In genomic region chr3:108420926-108421325, GRCh38 we compare ENCODE assay signal across 19 cellular contexts.
DNase-seq lines count a peak whose midpoint lies in the region; ATAC-seq, FAIRE-seq and TF ChIP-seq lines count a peak whose summit lies in the region.
"Had no signal": no experiment of that assay in that cellular context is flagged by ENCODE, and none has a peak within 500 bp of the region (broad histone marks: within the 10 kb centered on the region; RNA-seq: fewer than 3 reads in every experiment).

No MANE protein-coding gene starts in this region.

- H3K4me1 Mint-ChIP-seq in activated CD4-positive, alpha-beta memory T cell treated with anti-CD3 and anti-CD28 coated beads for 36 hours (ENCODE audit: low read depth), result peaks cover 10% of the 10 kb centered on the region
- peaks cover 3% of the 10 kb centered on the region for H3K4me1 Mint-ChIP-seq in activated CD4-positive, alpha-beta memory T cell treated with anti-CD3 and anti-CD28 coated beads, Interleukin-2, amount 10 ng/mL, durations not matched to agents 7 days and 5 days
- H3K4me1 Mint-ChIP-seq: H9, nephron progenitor cell had no signal

- no peak overlapping the region for H2AFZ ChIP-seq in osteoblast (ENCODE audit: low read length)

- H3K9me3 ChIP-seq in osteoblast (ENCODE audit: low read depth, low read length), result no peaks in the 10 kb centered on the region
- H3K9me3 ChIP-seq: A549, left lung had no signal

- peak overlapping the region; percentile 41 for H3K4me2 ChIP-seq in osteoblast (ENCODE audit: insufficient read depth, low read length)
- H3K4me2 ChIP-seq: A549 had no signal

- H3K27me3 ChIP-seq in bronchial epithelial cell (ENCODE audit: control insufficient read depth, insufficient read depth, low read length) (no peaks in the 10 kb centered on the region), osteoblast (ENCODE audit: insufficient read depth, low read length) (no peaks in the 10 kb centered on the region)
- H3K27me3 ChIP-seq: left lung had no signal

- peaks cover 18% of the 10 kb centered on the region for H3K4me1 ChIP-seq in osteoblast (ENCODE audit: insufficient read depth, low read length)
- H3K4me1 ChIP-seq: A549, left lung had no signal

- CTCF ChIA-PET in activated CD4-positive, alpha-beta memory T cell treated with anti-CD3 and anti-CD28 coated beads for 36 hours (lab: Charles Lee), result interaction anchor here (1.0 kb wide), 1 partner anchor 57 kb away, joined by 4 read pairs; no protein-coding TSS in a partner anchor
- CTCF ChIA-PET in activated CD4-positive, alpha-beta memory T cell treated with anti-CD3 and anti-CD28 coated beads, Interleukin-2, amount 10 ng/mL, durations not matched to agents 7 days and 5 days (lab: Charles Lee), result no interaction called here

- intact Hi-C loops in activated CD4-positive, alpha-beta memory T cell treated with anti-CD3 and anti-CD28 coated beads for 36 hours (cut with micrococcal nuclease), result no loop called here

- DNase-seq in activated CD4-positive, alpha-beta memory T cell treated with anti-CD3 and anti-CD28 coated beads for 36 hours, result peak; percentile 27
- DNase-seq in activated CD4-positive, alpha-beta memory T cell treated with anti-CD3 and anti-CD28 coated beads, Interleukin-2, amount 10 ng/mL, durations not matched to agents 7 days and 5 days, result no peak
- peak; percentile 94 for DNase-seq in NCI-H226
- DNase-seq in bronchial epithelial cell (ENCODE audit: low read depth), result peak; percentile 99
- DNase-seq in osteoblast (ENCODE audit: insufficient read length, low spot score, missing footprints), result peak; percentile 88
- no peak for DNase-seq in NCI-H2107 (lab: John Stamatoyannopoulos, UW)
- DNase-seq in Ammon's horn (ENCODE audit: low spot score), result no peak
- DNase-seq: activated CD4-positive, alpha-beta T cell treated with anti-CD3 and anti-CD28 coated beads, Interleukin-2, amount 50 U/mL, for 1 hour; H9; head of caudate nucleus; left lung; NCI-H1417 treated with DMSO at 0.1 percent for 48 hours; NCI-H526; nephron progenitor cell had no signal

- no peak overlapping the region for H3K27ac Mint-ChIP-seq in activated CD4-positive, alpha-beta memory T cell treated with anti-CD3 and anti-CD28 coated beads for 36 hours
- H3K27ac Mint-ChIP-seq in activated CD4-positive, alpha-beta memory T cell treated with anti-CD3 and anti-CD28 coated beads, Interleukin-2, amount 10 ng/mL, durations not matched to agents 7 days and 5 days, result no peak overlapping the region
- H3K27ac Mint-ChIP-seq: H9, nephron progenitor cell, type B pancreatic cell had no signal

- no peak for TF ChIP-seq CTCF in bronchial epithelial cell (IDR thresholded peaks at IDR 0.05; ENCODE audit: insufficient read depth, low read length, severe bottlenecking)
- TF ChIP-seq CTCF in osteoblast (IDR thresholded peaks at IDR 0.05; ENCODE audit: extremely low read depth, low read depth, low read length), result no peak

- FAIRE-seq in bronchial epithelial cell (lab: Jason Lieb, UNC), result peak; percentile 99
- FAIRE-seq: A549, GM12892, GM19239 had no signal

- H4K20me1 ChIP-seq in osteoblast (ENCODE audit: insufficient read depth, low read length), result no peaks in the 10 kb centered on the region

- no peaks in the 10 kb centered on the region for H3K27me3 Mint-ChIP-seq in activated CD4-positive, alpha-beta memory T cell treated with anti-CD3 and anti-CD28 coated beads for 36 hours
- H3K27me3 Mint-ChIP-seq in activated CD4-positive, alpha-beta memory T cell treated with anti-CD3 and anti-CD28 coated beads, Interleukin-2, amount 10 ng/mL, durations not matched to agents 7 days and 5 days, result peaks cover 2% of the 10 kb centered on the region
- H3K27me3 Mint-ChIP-seq: type B pancreatic cell had no signal

- H3K36me3 ChIP-seq in bronchial epithelial cell (ENCODE audit: control insufficient read depth, insufficient read depth, low read length), result no peaks in the 10 kb centered on the region
- H3K36me3 ChIP-seq in osteoblast (ENCODE audit: insufficient read depth, low read length), result no peaks in the 10 kb centered on the region
- H3K36me3 ChIP-seq: left lung had no signal

- H3K9me3 Mint-ChIP-seq in activated CD4-positive, alpha-beta memory T cell treated with anti-CD3 and anti-CD28 coated beads for 36 hours, result no peaks in the 10 kb centered on the region
- no peaks in the 10 kb centered on the region for H3K9me3 Mint-ChIP-seq in activated CD4-positive, alpha-beta memory T cell treated with anti-CD3 and anti-CD28 coated beads, Interleukin-2, amount 10 ng/mL, durations not matched to agents 7 days and 5 days
- H3K9me3 Mint-ChIP-seq: H9, nephron progenitor cell had no signal

- H3K4me3 ChIP-seq in bronchial epithelial cell (ENCODE audit: low read depth, low read length) (no peak overlapping the region), osteoblast (ENCODE audit: insufficient read depth, low read length) (no peak overlapping the region)
- H3K4me3 ChIP-seq: A549, left lung had no signal

- no peak for ATAC-seq in HG02798 (IDR thresholded peaks at IDR 0.05; ENCODE audit: poor library complexity, unreplicated experiment)
- ATAC-seq: left lung had no signal

- no peak overlapping the region for H3K4me3 Mint-ChIP-seq in activated CD4-positive, alpha-beta memory T cell treated with anti-CD3 and anti-CD28 coated beads for 36 hours
- H3K4me3 Mint-ChIP-seq in activated CD4-positive, alpha-beta memory T cell treated with anti-CD3 and anti-CD28 coated beads, Interleukin-2, amount 10 ng/mL, durations not matched to agents 7 days and 5 days, result no peak overlapping the region
- H3K4me3 Mint-ChIP-seq: H9, nephron progenitor cell, type B pancreatic cell had no signal

- POLR2A ChIA-PET in activated CD4-positive, alpha-beta memory T cell treated with anti-CD3 and anti-CD28 coated beads for 36 hours (lab: Charles Lee), result no interaction called here
- POLR2A ChIA-PET in activated CD4-positive, alpha-beta memory T cell treated with anti-CD3 and anti-CD28 coated beads, Interleukin-2, amount 10 ng/mL, durations not matched to agents 7 days and 5 days (lab: Charles Lee), result no interaction called here

- H3K36me3 Mint-ChIP-seq in activated CD4-positive, alpha-beta memory T cell treated with anti-CD3 and anti-CD28 coated beads for 36 hours, result no peaks in the 10 kb centered on the region
- H3K36me3 Mint-ChIP-seq in activated CD4-positive, alpha-beta memory T cell treated with anti-CD3 and anti-CD28 coated beads, Interleukin-2, amount 10 ng/mL, durations not matched to agents 7 days and 5 days (ENCODE audit: low read depth), result no peaks in the 10 kb centered on the region
- H3K36me3 Mint-ChIP-seq: type B pancreatic cell had no signal

- H3K27ac ChIP-seq in osteoblast (ENCODE audit: low read depth, low read length), result peak overlapping the region; percentile 4
- H3K27ac ChIP-seq: A549, left lung had no signal

- no peaks in the 10 kb centered on the region for H3K79me2 ChIP-seq in osteoblast (ENCODE audit: insufficient read depth, low read length)

Comparison
In these comparisons a context has a peak if more than half of its experiments do, and no peak if none do; other contexts are left out.
1. DNase-seq: peak in activated CD4-positive, alpha-beta memory T cell treated with anti-CD3 and anti-CD28 coated beads for 36 hours (single experiment), NCI-H226 (single experiment), bronchial epithelial cell (single experiment) and osteoblast (single experiment); none in activated CD4-positive, alpha-beta memory T cell treated with anti-CD3 and anti-CD28 coated beads, Interleukin-2, amount 10 ng/mL, durations not matched to agents 7 days and 5 days (single experiment), NCI-H2107 (single experiment) and Ammon's horn (single experiment).